Comparison of ENCODE assay signal across 1 cellular context in the genomic region with DNA sequence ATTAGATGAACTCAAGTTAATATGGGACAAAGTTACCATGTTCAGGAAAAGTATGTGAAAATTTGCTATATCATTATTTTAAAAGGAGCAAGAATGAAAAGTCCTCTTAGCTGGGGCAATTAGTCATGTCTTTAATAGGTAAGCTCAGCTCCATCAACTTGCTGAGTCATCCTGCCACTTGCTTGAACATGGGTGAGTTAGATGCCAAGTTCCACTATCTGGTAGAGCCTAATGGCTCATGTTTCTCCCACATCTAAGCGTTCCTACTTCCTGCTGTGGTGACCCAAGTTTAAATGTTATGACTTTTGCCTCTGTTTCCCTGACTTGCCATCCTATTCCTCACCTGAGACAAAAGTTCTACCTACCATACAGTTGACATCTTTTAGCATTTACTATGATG.
TF ChIP-seq lines count a peak whose summit lies in the region.

No MANE protein-coding gene starts in this region.

TF ChIP-seq in GM23338, 12 proteins besides CTCF, POLR2A, EP300 and RAD21 (continued from another document):
- TF ChIP-seq ZNF462 (CRISPR knock-in tag; IDR thresholded peaks at IDR 0.05), result no peak
- TF ChIP-seq POLR2AphosphoS5 (IDR thresholded peaks at IDR 0.05; ENCODE audit: low read depth), result no peak
- TF ChIP-seq JUNB (IDR thresholded peaks at IDR 0.05; ENCODE audit: unreplicated experiment), result no peak
- no peak for TF ChIP-seq ZNF331 (CRISPR knock-in tag; IDR thresholded peaks at IDR 0.05; ENCODE audit: low read depth)
- TF ChIP-seq, protein P1, sequence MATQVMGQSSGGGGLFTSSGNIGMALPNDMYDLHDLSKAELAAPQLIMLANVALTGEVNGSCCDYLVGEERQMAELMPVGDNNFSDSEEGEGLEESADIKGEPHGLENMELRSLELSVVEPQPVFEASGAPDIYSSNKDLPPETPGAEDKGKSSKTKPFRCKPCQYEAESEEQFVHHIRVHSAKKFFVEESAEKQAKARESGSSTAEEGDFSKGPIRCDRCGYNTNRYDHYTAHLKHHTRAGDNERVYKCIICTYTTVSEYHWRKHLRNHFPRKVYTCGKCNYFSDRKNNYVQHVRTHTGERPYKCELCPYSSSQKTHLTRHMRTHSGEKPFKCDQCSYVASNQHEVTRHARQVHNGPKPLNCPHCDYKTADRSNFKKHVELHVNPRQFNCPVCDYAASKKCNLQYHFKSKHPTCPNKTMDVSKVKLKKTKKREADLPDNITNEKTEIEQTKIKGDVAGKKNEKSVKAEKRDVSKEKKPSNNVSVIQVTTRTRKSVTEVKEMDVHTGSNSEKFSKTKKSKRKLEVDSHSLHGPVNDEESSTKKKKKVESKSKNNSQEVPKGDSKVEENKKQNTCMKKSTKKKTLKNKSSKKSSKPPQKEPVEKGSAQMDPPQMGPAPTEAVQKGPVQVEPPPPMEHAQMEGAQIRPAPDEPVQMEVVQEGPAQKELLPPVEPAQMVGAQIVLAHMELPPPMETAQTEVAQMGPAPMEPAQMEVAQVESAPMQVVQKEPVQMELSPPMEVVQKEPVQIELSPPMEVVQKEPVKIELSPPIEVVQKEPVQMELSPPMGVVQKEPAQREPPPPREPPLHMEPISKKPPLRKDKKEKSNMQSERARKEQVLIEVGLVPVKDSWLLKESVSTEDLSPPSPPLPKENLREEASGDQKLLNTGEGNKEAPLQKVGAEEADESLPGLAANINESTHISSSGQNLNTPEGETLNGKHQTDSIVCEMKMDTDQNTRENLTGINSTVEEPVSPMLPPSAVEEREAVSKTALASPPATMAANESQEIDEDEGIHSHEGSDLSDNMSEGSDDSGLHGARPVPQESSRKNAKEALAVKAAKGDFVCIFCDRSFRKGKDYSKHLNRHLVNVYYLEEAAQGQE (IDR thresholded peaks at IDR 0.05; ENCODE audit: unreplicated experiment), result no peak
- TF ChIP-seq, protein P2, sequence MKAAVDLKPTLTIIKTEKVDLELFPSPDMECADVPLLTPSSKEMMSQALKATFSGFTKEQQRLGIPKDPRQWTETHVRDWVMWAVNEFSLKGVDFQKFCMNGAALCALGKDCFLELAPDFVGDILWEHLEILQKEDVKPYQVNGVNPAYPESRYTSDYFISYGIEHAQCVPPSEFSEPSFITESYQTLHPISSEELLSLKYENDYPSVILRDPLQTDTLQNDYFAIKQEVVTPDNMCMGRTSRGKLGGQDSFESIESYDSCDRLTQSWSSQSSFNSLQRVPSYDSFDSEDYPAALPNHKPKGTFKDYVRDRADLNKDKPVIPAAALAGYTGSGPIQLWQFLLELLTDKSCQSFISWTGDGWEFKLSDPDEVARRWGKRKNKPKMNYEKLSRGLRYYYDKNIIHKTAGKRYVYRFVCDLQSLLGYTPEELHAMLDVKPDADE (IDR thresholded peaks at IDR 0.05), result no peak
- no peak for TF ChIP-seq NANOG (IDR thresholded peaks at IDR 0.05; ENCODE audit: borderline replicate concordance)
